In genomic region chr7:49247759-49248158, GRCh38 we compare ENCODE assay signal across 28 cellular contexts.
"Had no signal": no experiment of that assay in that cellular context is flagged by ENCODE, and none has a peak within 500 bp of the region (broad histone marks: within the 10 kb centered on the region; RNA-seq: fewer than 3 reads in every experiment).

No MANE protein-coding gene starts in this region.

- H3K27ac Mint-ChIP-seq: immature natural killer cell; naive thymus-derived CD8-positive, alpha-beta T cell; nephron; progenitor cell of endocrine pancreas; stimulated activated memory B cell treated with anti-CD40 and anti-IgM and Interleukin-4, amounts not matched to agents 10 μg/mL and 1 μg/mL and 100 μg/mL, for 72 hours had no signal

- H2AFZ ChIP-seq: hepatocyte had no signal

- H3K27me3 Mint-ChIP-seq: progenitor cell of endocrine pancreas; stimulated activated memory B cell treated with anti-CD40 and anti-IgM and Interleukin-4, amounts not matched to agents 10 μg/mL and 1 μg/mL and 100 μg/mL, for 72 hours had no signal

- H3K27ac ChIP-seq: heart right ventricle, hepatocyte, left lung, lower lobe of right lung, ovary, right atrium auricular region, right lobe of liver, suprapubic skin, thoracic aorta, tibial artery, upper lobe of right lung had no signal

- H3K9me3 Mint-ChIP-seq: nephron, neural crest cell had no signal

- H3K4me1 ChIP-seq: heart right ventricle, left lung, lower lobe of right lung, right atrium auricular region, right lobe of liver, suprapubic skin, tibial artery, upper lobe of right lung had no signal

- DNase-seq: heart right ventricle; immature natural killer cell; kidney; left colon; left lung; lower lobe of right lung; mammary epithelial cell; mesenchymal stem cell; naive thymus-derived CD8-positive, alpha-beta T cell; ovary; right lobe of liver; stimulated activated CD4-positive, alpha-beta T cell treated with anti-CD3 and anti-CD28 coated beads, Interleukin-1b, Interleukin-23, amount 100 ng/mL, for 48 hours; stimulated activated CD4-positive, alpha-beta T cell treated with anti-CD3 and anti-CD28 coated beads, Interleukin-2, amount 100 ng/mL, for 48 hours; stimulated activated CD4-positive, alpha-beta T cell treated with anti-CD3 and anti-CD28 coated beads, Interleukin-4, amount 100 ng/mL, for 4 hours; stimulated activated CD8-positive, alpha-beta memory T cell treated with anti-CD3 and anti-CD28 coated beads, Interleukin-4, amount 100 ng/mL, for 48 hours; stimulated activated naive CD8-positive, alpha-beta T cell treated with anti-CD3 and anti-CD28 coated beads, Interleukin-15, Interleukin-2, amounts not matched to agents 100 U/mL and 50 U/mL, for 24 hours; tibial artery; trophoblast cell; upper lobe of right lung had no signal

- H3K4me2 ChIP-seq: hepatocyte, smooth muscle cell had no signal

- H3K4me3 ChIP-seq: heart right ventricle, hepatocyte, left lung, lower lobe of right lung, ovary, right atrium auricular region, right lobe of liver, smooth muscle cell, suprapubic skin, thoracic aorta, tibial artery, upper lobe of right lung had no signal

- H3K9me3 ChIP-seq: heart right ventricle, left lung, lower lobe of right lung, ovary, right atrium auricular region, right lobe of liver, suprapubic skin, thoracic aorta, tibial artery, upper lobe of right lung had no signal

- H3K36me3 ChIP-seq: heart right ventricle, left lung, lower lobe of right lung, ovary, right atrium auricular region, right lobe of liver, suprapubic skin, thoracic aorta, tibial artery, upper lobe of right lung had no signal

- H3K4me1 Mint-ChIP-seq: immature natural killer cell; naive thymus-derived CD8-positive, alpha-beta T cell; nephron; stimulated activated memory B cell treated with anti-CD40 and anti-IgM and Interleukin-4, amounts not matched to agents 10 μg/mL and 1 μg/mL and 100 μg/mL, for 72 hours had no signal

- H3K4me3 Mint-ChIP-seq: immature natural killer cell; naive thymus-derived CD8-positive, alpha-beta T cell; nephron; neural crest cell; stimulated activated memory B cell treated with anti-CD40 and anti-IgM and Interleukin-4, amounts not matched to agents 10 μg/mL and 1 μg/mL and 100 μg/mL, for 72 hours had no signal

- ATAC-seq: heart right ventricle; left colon; left lung; lower lobe of right lung; naive thymus-derived CD8-positive, alpha-beta T cell; right lobe of liver; stimulated activated memory B cell treated with anti-CD40 and anti-IgM and Interleukin-4, amounts not matched to agents 10 μg/mL and 1 μg/mL and 100 μg/mL, for 72 hours; stimulated activated naive CD8-positive, alpha-beta T cell treated with anti-CD3 and anti-CD28 coated beads, Interleukin-15, Interleukin-2, amounts not matched to agents 100 U/mL and 50 U/mL, for 24 hours; upper lobe of right lung had no signal

- H3K36me3 Mint-ChIP-seq: immature natural killer cell; naive thymus-derived CD8-positive, alpha-beta T cell; stimulated activated memory B cell treated with anti-CD40 and anti-IgM and Interleukin-4, amounts not matched to agents 10 μg/mL and 1 μg/mL and 100 μg/mL, for 72 hours had no signal

- H3K27me3 ChIP-seq: heart right ventricle, hepatocyte, left lung, ovary, right atrium auricular region, right lobe of liver, suprapubic skin, tibial artery, upper lobe of right lung had no signal
